30 cellular contexts compared by ENCODE assay signal in genomic region chr14:54088271-54088670, GRCh38.
DNase-seq lines count a peak whose midpoint lies in the region; ATAC-seq, FAIRE-seq and TF ChIP-seq lines count a peak whose summit lies in the region.
"Had no signal": no experiment of that assay in that cellular context is flagged by ENCODE, and none has a peak within 500 bp of the region (broad histone marks: within the 10 kb centered on the region; RNA-seq: fewer than 3 reads in every experiment).

No MANE protein-coding gene starts in this region.

- H4K20me1 ChIP-seq in neural progenitor cell (ENCODE audit: low read depth) = no peaks in the 10 kb centered on the region
- H4K20me1 ChIP-seq: BLaER1 had no signal

- intact Hi-C loops in left lung (cut with DNase I) = no loop called here

- ATAC-seq in left lung (peak; percentile 30), GM21423 (IDR thresholded peaks at IDR 0.05; ENCODE audit: unreplicated experiment) (no peak), GM18498 (IDR thresholded peaks at IDR 0.05; ENCODE audit: unreplicated experiment) (no peak)
- no peak for ATAC-seq in activated naive CD4-positive, alpha-beta T cell treated with anti-CD3 and anti-CD28 coated beads, Interleukin-2, amount 50 U/mL, for 72 hours
- ATAC-seq: GM12878 had no signal

- TF ChIP-seq CTCF in left lung (IDR thresholded peaks at IDR 0.05) (no peak), liver (IDR thresholded peaks at IDR 0.05; ENCODE audit: low read depth, low read length, missing input control) (no peak), neural progenitor cell (IDR thresholded peaks at IDR 0.05) (no peak), GM13976 (IDR thresholded peaks at IDR 0.05; ENCODE audit: borderline replicate concordance, control extremely low read depth, extremely low read depth, insufficient read depth, missing control alignments) (no peak)

- H3K9ac ChIP-seq in liver (ENCODE audit: low read depth in 1 of 2, low read length in 2 of 2) = no peak overlapping the region
- no peak overlapping the region for H3K9ac ChIP-seq in neural progenitor cell
- H3K9ac ChIP-seq: BLaER1 had no signal

- H3K9me3 Mint-ChIP-seq in neural progenitor cell = peaks cover 4% of the 10 kb centered on the region
- peaks cover 3 to 11% of the 10 kb centered on the region in 2 donors for H3K9me3 Mint-ChIP-seq in activated naive CD4-positive, alpha-beta T cell treated with anti-CD3 and anti-CD28 coated beads, Interleukin-2, amount 50 U/mL, for 72 hours

- H3K36me3 ChIP-seq in left lung (no peaks in the 10 kb centered on the region), liver (ENCODE audit: control insufficient read depth in 4 of 4, insufficient read depth in 3 of 4, low read depth in 1 of 4, low read length in 3 of 4) (no peaks in the 10 kb centered on the region), neural progenitor cell (peaks cover 3% of the 10 kb centered on the region)
- H3K36me3 ChIP-seq: BE2C, BLaER1 had no signal

- no peak overlapping the region for H3K27ac Mint-ChIP-seq in neural progenitor cell
- no peak overlapping the region for H3K27ac Mint-ChIP-seq in activated naive CD4-positive, alpha-beta T cell treated with anti-CD3 and anti-CD28 coated beads, Interleukin-2, amount 50 U/mL, for 72 hours
- H3K27ac Mint-ChIP-seq: CD14-positive monocyte; CD4-positive, alpha-beta memory T cell; CD4-positive, CD25-positive, alpha-beta regulatory T cell; CD8-positive, alpha-beta memory T cell had no signal

- DNase-seq in left lung (no peak), neural progenitor cell (ENCODE audit: low spot score) (no peak), GM13976 (ENCODE audit: low spot score) (no peak)
- no peak for DNase-seq in activated naive CD4-positive, alpha-beta T cell treated with anti-CD3 and anti-CD28 coated beads, Interleukin-2, amount 50 U/mL, for 72 hours (ENCODE audit: low spot score in 2 of 2)
- DNase-seq: 8988T; ACHN; BE2C; C1 segment of cervical spinal cord; CD4-positive, alpha-beta memory T cell; CD4-positive, CD25-positive, alpha-beta regulatory T cell; CD8-positive, alpha-beta memory T cell; COR-L47; DMS 273 treated with DMSO at 0.1 percent for 48 hours; DMS153; DMS53; DMS79; DND-41; EL; GDM1 had no signal

- no peaks in the 10 kb centered on the region for H3K4me1 Mint-ChIP-seq in neural progenitor cell
- H3K4me1 Mint-ChIP-seq: CD14-positive monocyte; CD4-positive, alpha-beta memory T cell; CD4-positive, CD25-positive, alpha-beta regulatory T cell; CD8-positive, alpha-beta memory T cell had no signal

- H3K4me1 ChIP-seq in left lung = no peaks in the 10 kb centered on the region
- H3K4me1 ChIP-seq in liver (ENCODE audit: control insufficient read depth in 4 of 4, insufficient read depth in 4 of 4, low read length in 3 of 4) = peaks cover 0 to 2% (median 0%) of the 10 kb centered on the region in 4 donors
- H3K4me1 ChIP-seq in neural progenitor cell = peaks cover 3% of the 10 kb centered on the region
- H3K4me1 ChIP-seq: BE2C had no signal

- H3K36me3 Mint-ChIP-seq in neural progenitor cell = no peaks in the 10 kb centered on the region
- H3K36me3 Mint-ChIP-seq in activated naive CD4-positive, alpha-beta T cell treated with anti-CD3 and anti-CD28 coated beads, Interleukin-2, amount 50 U/mL, for 72 hours = no peaks in the 10 kb centered on the region
- H3K36me3 Mint-ChIP-seq: CD14-positive monocyte; CD4-positive, alpha-beta memory T cell; CD4-positive, CD25-positive, alpha-beta regulatory T cell; CD8-positive, alpha-beta memory T cell had no signal

- peak overlapping the region; percentile 33 for H2AFZ ChIP-seq in neural progenitor cell (replicated peaks)

- no peak overlapping the region for H3K4me3 ChIP-seq in left lung
- H3K4me3 ChIP-seq in liver (ENCODE audit: low read depth in 1 of 3, low read length in 3 of 3) = no peak overlapping the region
- no peak overlapping the region for H3K4me3 ChIP-seq in neural progenitor cell
- H3K4me3 ChIP-seq: BLaER1, GM12878 had no signal

- in situ Hi-C loops in GM13976 (cut with MboI; ENCODE audit: low sequenced_read_pairs, unreplicated experiment) = no loop called here

- TF ChIP-seq RAD21 in liver (IDR thresholded peaks at IDR 0.05) = no peak

- peak; percentile 43 for FAIRE-seq in endometrium (lab: Jason Lieb, UNC)
- FAIRE-seq: A204.1, GM12878, GM12892, GM18507, GM19239 had no signal

- H3K27me3 ChIP-seq in left lung (no peaks in the 10 kb centered on the region), liver (ENCODE audit: control insufficient read depth in 4 of 4, insufficient read depth in 4 of 4, low read length in 3 of 4) (no peaks in the 10 kb centered on the region), neural progenitor cell (no peaks in the 10 kb centered on the region)
- H3K27me3 ChIP-seq: BE2C, BLaER1 had no signal

- H3K27me3 Mint-ChIP-seq in neural progenitor cell (ENCODE audit: insufficient read depth, low read depth) = no peaks in the 10 kb centered on the region
- H3K27me3 Mint-ChIP-seq: CD4-positive, CD25-positive, alpha-beta regulatory T cell; CD8-positive, alpha-beta memory T cell had no signal

- no peak overlapping the region for H3K4me2 ChIP-seq in neural progenitor cell
- H3K4me2 ChIP-seq: BLaER1 had no signal

- peaks cover 0 to 11% of the 10 kb centered on the region in 2 donors for H3K9me3 ChIP-seq in left lung
- H3K9me3 ChIP-seq in liver (ENCODE audit: control insufficient read depth in 4 of 4, low read length in 3 of 4) = peaks cover 0 to 2% (median 0%) of the 10 kb centered on the region in 4 donors
- H3K9me3 ChIP-seq in neural progenitor cell (ENCODE audit: low read depth) = no peaks in the 10 kb centered on the region
- H3K9me3 ChIP-seq: BE2C had no signal

- 44% methylated on average over 3 of the region's 3 CpGs for WGBS in liver

- H3K79me2 ChIP-seq in neural progenitor cell (ENCODE audit: low read depth) = no peaks in the 10 kb centered on the region

- no peak overlapping the region for H3K4me3 Mint-ChIP-seq in neural progenitor cell
- H3K4me3 Mint-ChIP-seq: CD14-positive monocyte; CD4-positive, alpha-beta memory T cell; CD4-positive, CD25-positive, alpha-beta regulatory T cell; CD8-positive, alpha-beta memory T cell had no signal

- H3F3A ChIP-seq in neural progenitor cell (ENCODE audit: low read depth) = no peaks in the 10 kb centered on the region

- no peak overlapping the region for H3K27ac ChIP-seq in left lung
- no peak overlapping the region for H3K27ac ChIP-seq in liver (ENCODE audit: low read depth in 1 of 2, low read length in 2 of 2)
- H3K27ac ChIP-seq in neural progenitor cell = no peak overlapping the region
- H3K27ac ChIP-seq: BLaER1 had no signal

TF ChIP-seq in liver, 16 proteins besides CTCF, POLR2A, EP300 and RAD21:
- no peak for TF ChIP-seq FOXA1 (IDR thresholded peaks at IDR 0.05)
- TF ChIP-seq EGR1 (IDR thresholded peaks at IDR 0.05; ENCODE audit: low read depth in 2 of 2) = no peak
- TF ChIP-seq TAF1 (conservative IDR thresholded peaks at IDR 0.05) = no peak
- TF ChIP-seq GABPA (IDR thresholded peaks at IDR 0.05 in 1 of 2, conservative IDR thresholded peaks at IDR 0.05 in 1 of 2) = no peak
- peak; percentile 10 to 41 for TF ChIP-seq HNF4A (conservative IDR thresholded peaks at IDR 0.05)
